Comparison of ENCODE assay signal across 10 cellular contexts in the genomic region with DNA sequence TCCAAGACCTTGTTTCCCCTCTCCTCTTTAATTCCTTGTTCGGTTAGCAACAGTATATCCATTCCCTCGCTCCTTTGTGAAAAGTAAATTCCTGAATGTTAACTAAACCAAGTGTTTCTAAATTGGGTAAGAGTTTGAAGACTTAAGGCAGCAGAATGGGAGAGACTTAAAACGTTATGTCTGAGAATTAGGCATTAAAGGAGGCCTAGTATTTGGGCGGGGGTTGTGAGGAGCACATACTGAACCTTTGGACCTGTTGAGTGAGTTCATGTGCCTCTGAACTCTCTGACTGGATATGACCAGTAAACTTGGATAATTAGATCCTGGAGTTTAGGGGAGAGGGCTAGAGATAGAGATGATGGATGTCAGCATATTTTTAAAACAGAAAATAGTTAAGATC. TPM values are rescaled to one million over a fixed set of nuclear protein-coding genes. Genes with fewer than 3 reads are reported as not detected.
A peak's percentile ranks its signal among the peaks of the same experiment; 100 is the strongest.
DNase-seq lines count a peak whose midpoint lies in the region; ATAC-seq and TF ChIP-seq lines count a peak whose summit lies in the region.
"Had no signal": no experiment of that assay in that cellular context is flagged by ENCODE, and none has a peak within 500 bp of the region (broad histone marks: within the 10 kb centered on the region; RNA-seq: fewer than 3 reads in every experiment).

No MANE protein-coding gene starts in this region.

- H3K4me1 ChIP-seq in KMS-11 (ENCODE audit: low read depth, poor library complexity, severe bottlenecking) (peaks cover 62% of the 10 kb centered on the region), mesodermal cell (ENCODE audit: control insufficient read depth, insufficient read depth, low read length, poor library complexity, severe bottlenecking) (peaks cover 10% of the 10 kb centered on the region)

- no peak for ATAC-seq in GM21381 (IDR thresholded peaks at IDR 0.05; ENCODE audit: unreplicated experiment)

- no peaks in the 10 kb centered on the region for H3K9me3 Mint-ChIP-seq in osteocyte (ENCODE audit: unreplicated experiment)

- H3K4me3 ChIP-seq in AG04450 (ENCODE audit: low read depth, low read length) (peak overlapping the region; percentile 96), KMS-11 (IDR thresholded peaks at IDR 0.05; ENCODE audit: insufficient read depth, low read depth, low read length) (no peak overlapping the region), coronary artery (peak overlapping the region; percentile 98), mesodermal cell (ENCODE audit: extremely low read depth, insufficient read depth, low read length, poor library complexity, severe bottlenecking) (peak overlapping the region; percentile 69)

- H3K79me2 ChIP-seq in KMS-11 (ENCODE audit: insufficient read depth, low read depth) = peaks cover 59% of the 10 kb centered on the region

- H3K9me3 ChIP-seq in AG04450 (ENCODE audit: control insufficient read depth, insufficient read depth, low read length) (peaks cover 5% of the 10 kb centered on the region), mesodermal cell (ENCODE audit: control insufficient read depth, low read length) (peaks cover 14% of the 10 kb centered on the region)

- H3K27ac ChIP-seq in AG04450 (ENCODE audit: low read depth, low read length) (no peak overlapping the region), KMS-11 (no peak overlapping the region; the same call in 1 of the 2 replicates), coronary artery (peak overlapping the region in 1 of 2 donors; percentile 79), mesodermal cell (ENCODE audit: low read depth, low read length, severe bottlenecking) (no peak overlapping the region)

- no peak overlapping the region for H3K27ac Mint-ChIP-seq in osteocyte (ENCODE audit: unreplicated experiment)

- H3K4me2 ChIP-seq in KMS-11 = peak overlapping the region; percentile 74

- no peaks in the 10 kb centered on the region for H3K27me3 ChIP-seq in AG04450 (ENCODE audit: control insufficient read depth, insufficient read depth, low read length)
- H3K27me3 ChIP-seq in KMS-11 (ENCODE audit: insufficient read depth, low read depth) = no peaks in the 10 kb centered on the region

- no peak overlapping the region for H3K4me3 Mint-ChIP-seq in osteocyte (ENCODE audit: unreplicated experiment)

- TF ChIP-seq CTCF in AG04450 (IDR thresholded peaks at IDR 0.05; ENCODE audit: low read depth, low read length) (no peak), KMS-11 (conservative IDR thresholded peaks at IDR 0.05; ENCODE audit: low read depth, low read length) (no peak), coronary artery (IDR thresholded peaks at IDR 0.05) (no peak), osteocyte (IDR thresholded peaks at IDR 0.05) (no peak)

- H4K20me1 ChIP-seq in KMS-11 (ENCODE audit: insufficient read depth) = peaks cover 22% of the 10 kb centered on the region; the same call in 1 of the 2 replicates

- H2AFZ ChIP-seq in KMS-11 (ENCODE audit: low read depth) = no peak overlapping the region

- POLR2A ChIA-PET in AG04450 (lab: Yijun Ruan, JAX) = no interaction called here

- CTCF ChIA-PET in AG04450 (lab: Charles Lee) = interaction anchor here (0.9 to 2.2 kb wide), 2 partner anchors 50 to 198 kb away, joined by 3 to 6 read pairs; partner anchors contain the start of gene CPE

- H3K36me3 ChIP-seq in KMS-11 (ENCODE audit: insufficient read depth) (0 out of 2 replicates have a peak, but pooled peaks cover 4% of the 10 kb centered on the region), mesodermal cell (ENCODE audit: control insufficient read depth, insufficient read depth, low read length) (peaks cover 48% of the 10 kb centered on the region)

- H3K27me3 Mint-ChIP-seq in osteocyte (ENCODE audit: unreplicated experiment) = no peaks in the 10 kb centered on the region

- WGBS in mesodermal cell (ENCODE audit: insufficient coverage in 2 of 2), 2 experiments = 0% methylated on average over 1 to 4 of the region's 4 CpGs

- H3K4me1 Mint-ChIP-seq in osteocyte (ENCODE audit: unreplicated experiment) = peaks cover 45% of the 10 kb centered on the region

- H3K36me3 Mint-ChIP-seq in osteocyte (ENCODE audit: unreplicated experiment) = no peaks in the 10 kb centered on the region

- peak overlapping the region; percentile 45; the same call in 1 of the 2 replicates for H3K9ac ChIP-seq in KMS-11

- DNase-seq in AG04450 (ENCODE audit: low read depth, low spot score) (no peak), coronary artery (ENCODE audit: low spot score) (no peak), osteocyte (ENCODE audit: extremely low spot score, unreplicated experiment) (no peak), KG1 (lab: John Stamatoyannopoulos, UW) (no peak)
- DNase-seq in activated effector memory CD4-positive, alpha-beta T cell treated with Interleukin-2 at 50 U/mL for 16 hours = no peak
- DNase-seq: activated CD4-positive, alpha-beta T cell treated with anti-CD3 and anti-CD28 coated beads for 4 hours; NCI-H1436 had no signal

RNA-seq across cellular contexts. Expression of gene MSMO1, which starts 1.2 kb away (rescaled TPM):
- polyA plus RNA-seq in AG04450 (2011; rRNA removed) = 43.0 and 53.0 TPM in 2 replicates
- polyA minus RNA-seq in AG04450 (2011; rRNA and poly(A)+ RNA removed) = 12.9 and 19.9 TPM in 2 replicates
- 310 TPM for polyA plus RNA-seq in mesodermal cell (2013, experiment 1 of 2)
- polyA plus RNA-seq in mesodermal cell (2013, experiment 2 of 2) = 298 TPM
- 34.9 and 36.9 TPM in 2 replicates for total RNA-seq in osteocyte

RNA-seq across cellular contexts. Expression of gene CPE, which starts 50.1 kb away (rescaled TPM):
- 8.0 and 11.8 TPM in 2 replicates for polyA plus RNA-seq in AG04450 (2011; rRNA removed)
- 1.7 and 3.0 TPM in 2 replicates for polyA minus RNA-seq in AG04450 (2011; rRNA and poly(A)+ RNA removed)
- 40.8 TPM for polyA plus RNA-seq in mesodermal cell (2013, experiment 1 of 2)
- polyA plus RNA-seq in mesodermal cell (2013, experiment 2 of 2) = 42.3 TPM
- 190 and 195 TPM in 2 replicates for total RNA-seq in osteocyte
